Comparison of ENCODE assay signal across 1 cellular context in the genomic region with DNA sequence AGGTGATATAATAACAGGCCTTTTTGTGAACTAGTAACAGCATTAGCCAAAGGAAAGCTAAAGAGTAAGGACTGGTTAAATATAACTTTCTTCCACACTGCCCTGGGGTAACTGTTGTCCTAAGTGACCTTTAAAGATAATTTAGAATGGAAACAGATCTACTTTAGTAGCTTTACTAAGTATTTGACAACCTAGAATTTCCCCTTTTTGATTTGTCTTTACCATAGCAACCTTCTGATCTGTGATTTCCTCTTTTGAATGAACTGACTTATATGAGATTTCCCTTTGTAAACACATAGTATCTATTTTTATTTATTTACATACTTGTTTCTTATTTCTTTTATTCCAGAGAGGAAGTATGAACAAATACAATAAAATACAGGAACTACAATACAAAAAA.
TF ChIP-seq lines count a peak whose summit lies in the region.

No MANE protein-coding gene starts in this region.

TF ChIP-seq in HCT116, 20 proteins besides CTCF, POLR2A, EP300 and RAD21 (continued from another document):
- TF ChIP-seq ELF1 (IDR thresholded peaks at IDR 0.05; ENCODE audit: borderline replicate concordance, low read depth), result no peak
- TF ChIP-seq ZNF274 (IDR thresholded peaks at IDR 0.05; ENCODE audit: low read depth, low read length), result no peak
- TF ChIP-seq, protein P1, sequence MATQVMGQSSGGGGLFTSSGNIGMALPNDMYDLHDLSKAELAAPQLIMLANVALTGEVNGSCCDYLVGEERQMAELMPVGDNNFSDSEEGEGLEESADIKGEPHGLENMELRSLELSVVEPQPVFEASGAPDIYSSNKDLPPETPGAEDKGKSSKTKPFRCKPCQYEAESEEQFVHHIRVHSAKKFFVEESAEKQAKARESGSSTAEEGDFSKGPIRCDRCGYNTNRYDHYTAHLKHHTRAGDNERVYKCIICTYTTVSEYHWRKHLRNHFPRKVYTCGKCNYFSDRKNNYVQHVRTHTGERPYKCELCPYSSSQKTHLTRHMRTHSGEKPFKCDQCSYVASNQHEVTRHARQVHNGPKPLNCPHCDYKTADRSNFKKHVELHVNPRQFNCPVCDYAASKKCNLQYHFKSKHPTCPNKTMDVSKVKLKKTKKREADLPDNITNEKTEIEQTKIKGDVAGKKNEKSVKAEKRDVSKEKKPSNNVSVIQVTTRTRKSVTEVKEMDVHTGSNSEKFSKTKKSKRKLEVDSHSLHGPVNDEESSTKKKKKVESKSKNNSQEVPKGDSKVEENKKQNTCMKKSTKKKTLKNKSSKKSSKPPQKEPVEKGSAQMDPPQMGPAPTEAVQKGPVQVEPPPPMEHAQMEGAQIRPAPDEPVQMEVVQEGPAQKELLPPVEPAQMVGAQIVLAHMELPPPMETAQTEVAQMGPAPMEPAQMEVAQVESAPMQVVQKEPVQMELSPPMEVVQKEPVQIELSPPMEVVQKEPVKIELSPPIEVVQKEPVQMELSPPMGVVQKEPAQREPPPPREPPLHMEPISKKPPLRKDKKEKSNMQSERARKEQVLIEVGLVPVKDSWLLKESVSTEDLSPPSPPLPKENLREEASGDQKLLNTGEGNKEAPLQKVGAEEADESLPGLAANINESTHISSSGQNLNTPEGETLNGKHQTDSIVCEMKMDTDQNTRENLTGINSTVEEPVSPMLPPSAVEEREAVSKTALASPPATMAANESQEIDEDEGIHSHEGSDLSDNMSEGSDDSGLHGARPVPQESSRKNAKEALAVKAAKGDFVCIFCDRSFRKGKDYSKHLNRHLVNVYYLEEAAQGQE (IDR thresholded peaks at IDR 0.05; ENCODE audit: low read depth), result no peak
- no peak for TF ChIP-seq CBX3 (IDR thresholded peaks at IDR 0.05; ENCODE audit: low read depth)
